Comparison of ENCODE assay signal across 31 cellular contexts in the genomic region with DNA sequence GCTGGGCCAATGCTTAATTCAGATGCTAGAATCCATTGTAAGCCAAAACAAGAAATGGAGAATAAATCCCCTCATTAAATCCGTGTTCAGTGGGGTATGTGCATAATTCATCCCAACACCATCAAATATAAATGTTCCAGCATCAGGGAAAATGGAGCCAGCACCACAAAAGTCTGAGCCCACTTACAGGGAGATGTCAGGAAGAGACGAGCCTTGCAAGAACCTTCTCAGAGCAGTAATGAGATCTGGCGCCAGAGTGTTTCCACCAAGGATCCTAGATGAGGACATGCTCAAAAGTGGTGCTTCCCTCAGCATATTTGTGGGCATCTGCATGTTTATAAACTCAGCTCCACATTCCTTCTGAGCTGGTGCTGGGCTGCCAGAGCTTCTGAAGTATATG.
"Had no signal": no experiment of that assay in that cellular context is flagged by ENCODE, and none has a peak within 500 bp of the region (broad histone marks: within the 10 kb centered on the region; RNA-seq: fewer than 3 reads in every experiment).

No MANE protein-coding gene starts in this region.

- H3K4me3 ChIP-seq: ascending aorta, cardiac muscle cell had no signal

- DNase-seq: activated B cell treated with CpG ODN at 0.5 μM for 24 hours; activated CD4-positive, alpha-beta memory T cell treated with anti-CD3 and anti-CD28 coated beads, Interleukin-2, amount 10 ng/mL, durations not matched to agents 7 days and 5 days; activated CD4-positive, alpha-beta T cell treated with anti-CD3 and anti-CD28 coated beads for 36 hours; activated CD4-positive, alpha-beta T cell treated with anti-CD3 and anti-CD28 coated beads for 48 hours; activated CD4-positive, alpha-beta T cell treated with anti-CD3 and anti-CD28 coated beads, Interleukin-2, amount 10 ng/mL, durations not matched to agents 7 days and 5 days; activated CD4-positive, alpha-beta T cell treated with anti-CD3 and anti-CD28 coated beads, Interleukin-2, amount 50 U/mL, for 48 hours; activated CD4-positive, CD25-positive, alpha-beta regulatory T cell treated with anti-CD3 and anti-CD28 coated beads, Interleukin-2, amount 50 U/mL, for 72 hours; activated CD8-positive, alpha-beta memory T cell treated with anti-CD3 and anti-CD28 coated beads for 24 hours; activated CD8-positive, alpha-beta memory T cell treated with anti-CD3 and anti-CD28 coated beads, Interleukin-2, amount 10 ng/mL, durations not matched to agents 7 days and 5 days; activated CD8-positive, alpha-beta memory T cell treated with anti-CD3 and anti-CD28 coated beads, Interleukin-2, amount 50 U/mL, for 48 hours; activated CD8-positive, alpha-beta T cell treated with anti-CD3 and anti-CD28 coated beads, Interleukin-2, amount 10 ng/mL, durations not matched to agents 7 days and 5 days; activated effector memory CD4-positive, alpha-beta T cell treated with Interleukin-2 at 50 U/mL for 16 hours; activated gamma-delta T cell; activated naive CD4-positive, alpha-beta T cell treated with anti-CD3 and anti-CD28 coated beads, Interleukin-2, amount 10 ng/mL, durations not matched to agents 7 days and 5 days; activated naive CD4-positive, alpha-beta T cell treated with Interleukin-2 at 50 U/mL for 16 hours; activated naive CD8-positive, alpha-beta T cell treated with anti-CD3 and anti-CD28 coated beads, Interleukin-2, amount 10 ng/mL, durations not matched to agents 7 days and 5 days; activated naive CD8-positive, alpha-beta T cell treated with anti-CD3 and anti-CD28 coated beads, Interleukin-2, amount 50 U/mL, for 24 hours; activated T-cell treated with anti-CD3 and anti-CD28 coated beads, Interleukin-2, amount 50 U/mL, for 24 hours; activated T-cell treated with anti-CD3 and anti-CD28 coated beads, Interleukin-2, amount 50 U/mL, for 48 hours; amygdala; anterior cingulate cortex; caudate nucleus; cerebellar nuclear complex; T-helper 1 cell; T-helper 2 cell; T-helper 9 cell had no signal

- FAIRE-seq: bronchial epithelial cell, TTC549 had no signal

- H3K36me3 ChIP-seq: ascending aorta, cardiac muscle cell had no signal

- ATAC-seq: activated CD4-positive, alpha-beta T cell treated with anti-CD3 and anti-CD28 coated beads for 36 hours; activated CD8-positive, alpha-beta memory T cell treated with anti-CD3 and anti-CD28 coated beads, Interleukin-2, amount 10 ng/mL, durations not matched to agents 7 days and 5 days; activated CD8-positive, alpha-beta T cell treated with anti-CD3 and anti-CD28 coated beads, Interleukin-2, amount 10 ng/mL, durations not matched to agents 7 days and 5 days; activated naive CD8-positive, alpha-beta T cell treated with anti-CD3 and anti-CD28 coated beads, Interleukin-2, amount 50 U/mL, for 24 hours had no signal

- H3K27ac ChIP-seq: ascending aorta, cardiac muscle cell, VCaP had no signal

- H3K9me3 ChIP-seq: ascending aorta had no signal
